8 cellular contexts compared by ENCODE assay signal in genomic region chr4:118280501-118281218, GRCh38.
A peak's percentile ranks its signal among the peaks of the same experiment; 100 is the strongest.
DNase-seq lines count a peak whose midpoint lies in the region; ATAC-seq, FAIRE-seq and TF ChIP-seq lines count a peak whose summit lies in the region.

No MANE protein-coding gene starts in this region.

- H3K4me3 ChIP-seq in WERI-Rb-1 (ENCODE audit: low read depth, low read length) (no peak overlapping the region), endothelial cell of umbilical vein (replicated peaks in 1 of 3; ENCODE audit: insufficient read depth in 1 of 3, low read depth in 1 of 3, low read length in 3 of 3) (peak overlapping the region in 2 of 3 experiments; percentile 98 to 99)

- H3K27me3 ChIP-seq in WERI-Rb-1 (ENCODE audit: insufficient read depth, low read depth, severe bottlenecking) (no peaks in the 10 kb centered on the region), endothelial cell of umbilical vein (ENCODE audit: control insufficient read depth in 2 of 2, insufficient read depth in 2 of 2, low read length in 2 of 2) (no peaks in the 10 kb centered on the region)

- CTCF ChIA-PET in endothelial cell of umbilical vein (lab: Charles Lee) = interaction anchor here (1.0 to 1.9 kb wide), 2 partner anchors 73 to 458 kb away, joined by 3 to 8 read pairs; partner anchors contain the start of gene PRSS12

- H3K9me1 ChIP-seq in endothelial cell of umbilical vein (replicated peaks; ENCODE audit: control insufficient read depth, extremely low read depth, insufficient read depth, low read length) = no peaks in the 10 kb centered on the region

- ATAC-seq in HG02885 (IDR thresholded peaks at IDR 0.05; ENCODE audit: poor library complexity, unreplicated experiment) = peak; percentile 27
- no peak for ATAC-seq in omental fat pad (ENCODE audit: low FRiP score)

- peaks cover 13% of the 10 kb centered on the region for H3K4me1 ChIP-seq in endothelial cell of umbilical vein (ENCODE audit: control insufficient read depth, extremely low read depth, insufficient read depth, low read length)

- dilution Hi-C loops in endothelial cell of umbilical vein (cut with MboI; ENCODE audit: extremely low pct_ligation_motif_present, low sequenced_read_pairs) = no loop called here

- intact Hi-C loops in endothelial cell of umbilical vein (cut with micrococcal nuclease) = loop anchor here (1.0 kb wide), 2 partner anchors 73 to 311 kb away; partner anchors contain the start of gene PRSS12

- H4K20me1 ChIP-seq in endothelial cell of umbilical vein (replicated peaks; ENCODE audit: control insufficient read depth, extremely low read depth, insufficient read depth, low read length) = no peaks in the 10 kb centered on the region

- BruUV-seq in endothelial cell of umbilical vein (replicated peaks; lab: Mats Ljungman, UMichigan) = no TSS peak

- H3K9ac ChIP-seq in endothelial cell of umbilical vein (replicated peaks; ENCODE audit: extremely low read depth, insufficient read depth, low read length) = peak overlapping the region; percentile 88

- peak; percentile 41 for TF ChIP-seq POLR2A in GM15510 (IDR thresholded peaks at IDR 0.05; ENCODE audit: borderline replicate concordance, extremely low read depth, insufficient read length)
- peak; percentile 66 for TF ChIP-seq POLR2A in endothelial cell of umbilical vein (IDR thresholded peaks at IDR 0.05; ENCODE audit: low read depth, low read length)

- no peak overlapping the region; the same call in 1 of the 2 replicates for H3K27ac ChIP-seq in WERI-Rb-1
- no peak overlapping the region for H3K27ac ChIP-seq in endothelial cell of umbilical vein (ENCODE audit: insufficient read depth, low read depth, low read length)

- peaks cover 51% of the 10 kb centered on the region for H3K36me3 ChIP-seq in WERI-Rb-1
- peaks cover 3 to 4% of the 10 kb centered on the region in 2 experiments for H3K36me3 ChIP-seq in endothelial cell of umbilical vein (ENCODE audit: control insufficient read depth in 2 of 2, extremely low read depth in 1 of 2, insufficient read depth in 2 of 2, low read length in 2 of 2)

- H3K9me3 ChIP-seq in WERI-Rb-1 (ENCODE audit: severe bottlenecking) (peaks cover under 1% of the 10 kb centered on the region), endothelial cell of umbilical vein (replicated peaks; ENCODE audit: control insufficient read depth, insufficient read depth, low read length) (no peaks in the 10 kb centered on the region)

- POLR2A ChIA-PET in endothelial cell of umbilical vein (lab: Charles Lee) = no interaction called here

- H3K79me2 ChIP-seq in endothelial cell of umbilical vein (ENCODE audit: control insufficient read depth, insufficient read depth, low read length) = peaks cover 14% of the 10 kb centered on the region

- H3K4me2 ChIP-seq in endothelial cell of umbilical vein (ENCODE audit: insufficient read depth, low read length) = peak overlapping the region; percentile 95

- FAIRE-seq in endothelial cell of umbilical vein (lab: Jason Lieb, UNC) = no peak

- no peak overlapping the region for H2AFZ ChIP-seq in endothelial cell of umbilical vein (ENCODE audit: low read depth, low read length)

- TF ChIP-seq CTCF in WERI-Rb-1 (IDR thresholded peaks at IDR 0.05; ENCODE audit: low read depth, low read length) (peak; percentile 73), endothelial cell of umbilical vein (IDR thresholded peaks at IDR 0.05; ENCODE audit: extremely low read depth in 1 of 2, insufficient read depth in 1 of 2, low read depth in 1 of 2, low read length in 2 of 2) (peak; percentile 34 to 43), omental fat pad (IDR thresholded peaks at IDR 0.05) (no peak)

- DNase-seq in Ammon's horn (ENCODE audit: low spot score) (peak; percentile 77), NCI-H2081 (lab: John Stamatoyannopoulos, UW) (peak; percentile 55 to 75), WERI-Rb-1 (peak; percentile 71), endothelial cell of umbilical vein (ENCODE audit: low read depth, low spot score) (peak; percentile 72), myocyte (ENCODE audit: low read depth) (peak; percentile 67), omental fat pad (ENCODE audit: low spot score) (no peak)

TF ChIP-seq in endothelial cell of umbilical vein, 7 proteins besides CTCF, POLR2A, EP300 and RAD21:
- TF ChIP-seq POLR2AphosphoS5 (IDR thresholded peaks at IDR 0.05; ENCODE audit: insufficient read depth, low read depth, low read length) (peak; percentile 79), JUN (IDR thresholded peaks at IDR 0.05; ENCODE audit: borderline replicate concordance, insufficient read depth, insufficient read length, low read depth) (no peak)

Comparison
In these comparisons a context has a peak if more than half of its experiments do, and no peak if none do; other contexts are left out.
1. CTCF ChIP-seq: peak in WERI-Rb-1 (single experiment) and endothelial cell of umbilical vein (2 of 2); none in omental fat pad (0 of 3).